In the genomic region with DNA sequence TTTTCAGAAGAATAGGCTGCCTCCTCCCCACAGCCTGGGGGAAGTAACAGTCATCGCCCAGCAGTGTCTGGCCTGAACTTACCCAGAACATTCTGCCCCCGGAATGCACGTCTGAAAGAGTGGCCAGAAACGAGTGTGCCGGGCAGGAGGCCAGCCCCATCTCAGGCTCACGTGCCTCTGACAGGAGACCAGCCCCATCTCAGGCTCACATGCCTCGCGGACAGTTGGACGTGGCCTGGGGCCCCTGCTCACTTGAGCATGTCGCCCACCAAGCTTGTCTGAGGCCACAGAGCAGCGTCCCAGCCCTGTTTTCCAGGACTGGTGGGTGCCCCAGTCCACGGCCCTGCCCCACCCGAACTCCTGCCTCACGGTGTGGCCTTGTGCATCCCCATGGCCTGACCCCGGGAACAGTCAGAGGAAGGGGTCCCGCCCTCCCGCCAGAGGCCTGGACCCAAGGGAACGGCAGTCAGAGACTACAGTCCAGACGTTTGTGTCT, we compare ENCODE assay signal across 9 cellular contexts. TPM values are rescaled to one million over a fixed set of nuclear protein-coding genes. Genes with fewer than 3 reads are reported as not detected.
DNase-seq lines count a peak whose midpoint lies in the region; ATAC-seq and TF ChIP-seq lines count a peak whose summit lies in the region.
"Had no signal": no experiment of that assay in that cellular context is flagged by ENCODE, and none has a peak within 500 bp of the region (broad histone marks: within the 10 kb centered on the region; RNA-seq: fewer than 3 reads in every experiment).

No MANE protein-coding gene starts in this region.

- dilution Hi-C loops in mammary epithelial cell (cut with HindIII; ENCODE audit: low sequenced_read_pairs) = loop anchor here (5.0 to 10.0 kb wide), 3 partner anchors 38 to 368 kb away; partner anchors contain the start of genes PIEZO1 and ZNF778

- POLR2A ChIA-PET in MCF 10A (lab: Yijun Ruan, JAX) = interaction anchor here (0.5 to 2.3 kb wide), 5 partner anchors 10 to 352 kb away, joined by 4 to 7 read pairs (median 5); partner anchors contain the start of genes ACSF3 and APRT

- peaks cover 2% of the 10 kb centered on the region for H4K20me1 ChIP-seq in mammary epithelial cell (ENCODE audit: insufficient read depth, low read length)

- no TSS peak for BruUV-seq in MCF 10A (replicated peaks; lab: Mats Ljungman, UMichigan)
- no TSS peak for BruUV-seq in mammary epithelial cell (replicated peaks; lab: Mats Ljungman, UMichigan)

- H2AFZ ChIP-seq in mammary epithelial cell (ENCODE audit: low read depth, low read length) = no peak overlapping the region

- in situ Hi-C loops in mammary epithelial cell (cut with MboI; ENCODE audit: low sequenced_read_pairs in 2 of 2) = loop anchor here in 1 of 2 donors (25.0 kb wide), 1 partner anchor 343 kb away; the partner anchor contains the start of genes APRT and CDT1

- H3K27me3 Mint-ChIP-seq in MCF 10A (ENCODE audit: insufficient read depth, unreplicated experiment) = no peaks in the 10 kb centered on the region

- peaks cover 36% of the 10 kb centered on the region for H3K36me3 Mint-ChIP-seq in MCF 10A (ENCODE audit: insufficient read depth, unreplicated experiment)

- TF ChIP-seq CTCF in MCF 10A (IDR thresholded peaks at IDR 0.05; ENCODE audit: unreplicated experiment) = no peak
- TF ChIP-seq CTCF in mammary epithelial cell (conservative IDR thresholded peaks at IDR 0.05 in 1 of 2, IDR thresholded peaks at IDR 0.05 in 1 of 2; ENCODE audit: extremely low read depth in 1 of 2, insufficient read depth in 1 of 2, low read depth in 1 of 2, low read length in 2 of 2) = no peak
- TF ChIP-seq CTCF in fibroblast of mammary gland (conservative IDR thresholded peaks at IDR 0.05; ENCODE audit: control insufficient read depth, insufficient read depth, low read depth, low read length) = no peak

- intact Hi-C loops in MCF 10A (cut with micrococcal nuclease) = no loop called here
- intact Hi-C loops in mammary epithelial cell (cut with micrococcal nuclease) = loop anchor here (5.0 to 10.0 kb wide), 2 partner anchors 60 to 103 kb away; partner anchors contain the start of gene ZNF778

- no peak overlapping the region for H3K4me2 ChIP-seq in mammary epithelial cell (ENCODE audit: insufficient read depth, low read depth, low read length)

- H3K4me1 Mint-ChIP-seq in MCF 10A (ENCODE audit: insufficient read depth, unreplicated experiment) = peaks cover 2% of the 10 kb centered on the region

- CTCF ChIA-PET in MCF 10A (lab: Yijun Ruan, JAX) = interaction anchor here (0.6 to 2.0 kb wide), 3 partner anchors 12 to 718 kb away, joined by 3 to 9 read pairs (median 4); no protein-coding TSS in a partner anchor
- CTCF ChIA-PET in mammary epithelial cell (lab: Charles Lee; ENCODE audit: low non-redundant PET) = no interaction called here

- no peaks in the 10 kb centered on the region for H3K36me3 ChIP-seq in mammary epithelial cell (ENCODE audit: insufficient read depth, low read length)

- peaks cover 5% of the 10 kb centered on the region for H3K4me1 ChIP-seq in mammary epithelial cell (ENCODE audit: insufficient read depth, low read length)

- H3K4me3 ChIP-seq in mammary epithelial cell (replicated peaks in 1 of 3; ENCODE audit: insufficient read depth in 1 of 3, low read depth in 2 of 3, low read length in 3 of 3) (no peak overlapping the region), fibroblast of mammary gland (ENCODE audit: control insufficient read depth, low read depth, low read length) (no peak overlapping the region)

- peaks cover 6% of the 10 kb centered on the region for H3K9me3 ChIP-seq in mammary epithelial cell (replicated peaks; ENCODE audit: insufficient read depth, low read length)

- no peaks in the 10 kb centered on the region for H3K27me3 ChIP-seq in mammary epithelial cell (ENCODE audit: insufficient read depth, low read length)

- H3K9me3 Mint-ChIP-seq in MCF 10A (ENCODE audit: unreplicated experiment) = no peaks in the 10 kb centered on the region

- no peak for ATAC-seq in HG03135 (IDR thresholded peaks at IDR 0.05; ENCODE audit: unreplicated experiment)
- ATAC-seq in GM18511 (IDR thresholded peaks at IDR 0.05; ENCODE audit: unreplicated experiment) = no peak
- ATAC-seq in HG03571 (IDR thresholded peaks at IDR 0.05; ENCODE audit: unreplicated experiment) = no peak

- H3K79me2 ChIP-seq in mammary epithelial cell (ENCODE audit: insufficient read depth, low read length) = no peaks in the 10 kb centered on the region

- H3K9ac ChIP-seq in mammary epithelial cell (ENCODE audit: insufficient read depth, low read length) = no peak overlapping the region

- H3K27ac ChIP-seq in mammary epithelial cell (ENCODE audit: insufficient read depth, low read depth, low read length) = no peak overlapping the region
- H3K27ac ChIP-seq: epithelial cell of prostate had no signal

- no peak overlapping the region for H3K27ac Mint-ChIP-seq in MCF 10A (ENCODE audit: low read depth, unreplicated experiment)

- WGBS in mammary epithelial cell (ENCODE audit: low coverage, missing lambda C conversion rate) = 52% methylated on average over 16 of the region's 19 CpGs

- no peak overlapping the region for H3K4me3 Mint-ChIP-seq in MCF 10A (ENCODE audit: unreplicated experiment)

- DNase-seq in MCF 10A (ENCODE audit: unreplicated experiment) = peak; percentile 37
- no peak for DNase-seq in mammary epithelial cell
- peak; percentile 83 for DNase-seq in fibroblast of mammary gland (ENCODE audit: low read depth)
- DNase-seq in myocyte (ENCODE audit: low read depth) = peak; percentile 70
- DNase-seq in mesenteric fat pad (ENCODE audit: low spot score) = no peak

RNA-seq across cellular contexts. Expression of gene CDH15, which starts 16.3 kb away (rescaled TPM):
- total RNA-seq in MCF 10A (2022) (not detected in 2 replicates), mammary epithelial cell (under 1 TPM; 0.14 to 0.33 TPM), myocyte (251 and 418 TPM in 2 replicates), mesenteric fat pad (not detected)
- not detected for polyA plus RNA-seq in mammary epithelial cell
- polyA minus RNA-seq in mammary epithelial cell = not detected
- polyA plus RNA-seq in myocyte (2012) = 149 TPM

RNA-seq across cellular contexts. Expression of gene SLC22A31, which starts 45.1 kb away (rescaled TPM):
- total RNA-seq in MCF 10A (2022) (not detected in 2 replicates), mammary epithelial cell (under 1 TPM in 1 of 2 donors, not detected in 1; 0.45 TPM), myocyte (0.10 TPM in 1 of 2 replicates, not detected in the other), mesenteric fat pad (0.35 TPM)
- not detected for polyA plus RNA-seq in mammary epithelial cell
- not detected for polyA minus RNA-seq in mammary epithelial cell
- polyA plus RNA-seq in myocyte (2012) = 2.4 TPM

Comparison
In these comparisons a context has a peak if more than half of its experiments do, and no peak if none do; other contexts are left out.
1. DNase-seq: peak in MCF 10A (single experiment), fibroblast of mammary gland (single experiment) and myocyte (single experiment); none in mammary epithelial cell (single experiment) and mesenteric fat pad (single experiment).
2. RNA of gene CDH15, which starts 16.3 kb away (total RNA-seq): 251 to 418 TPM in myocyte; 0.14 to 0.33 TPM in mammary epithelial cell, not detected in MCF 10A and not detected in mesenteric fat pad (single experiment); every median in the first group is over 100 times any median in the second.